9 cellular contexts compared by ENCODE assay signal in genomic region chr13:31159306-31159705, GRCh38. TPM values are rescaled to one million over a fixed set of nuclear protein-coding genes. Genes with fewer than 3 reads are reported as not detected.
DNase-seq lines count a peak whose midpoint lies in the region; ATAC-seq and TF ChIP-seq lines count a peak whose summit lies in the region.
"Had no signal": no experiment of that assay in that cellular context is flagged by ENCODE, and none has a peak within 500 bp of the region (broad histone marks: within the 10 kb centered on the region; RNA-seq: fewer than 3 reads in every experiment).

No MANE protein-coding gene starts in this region.

- no peak overlapping the region for H2AFZ ChIP-seq in KMS-11 (ENCODE audit: low read depth)
- H2AFZ ChIP-seq: parathyroid adenoma had no signal

- CTCF ChIA-PET in CD8-positive, alpha-beta memory T cell (lab: Charles Lee), result no interaction called here

- DNase-seq in CD8-positive, alpha-beta memory T cell, result no peak
- no peak for DNase-seq in activated naive CD8-positive, alpha-beta T cell treated with anti-CD3 and anti-CD28 coated beads, Interleukin-2, amount 50 U/mL, for 24 hours
- DNase-seq in mesothelial cell of epicardium (ENCODE audit: low spot score in 2 of 2, unreplicated experiment in 2 of 2) (no peak), hepatic stellate cell (ENCODE audit: low spot score) (no peak), SW 1271 (lab: John Stamatoyannopoulos, UW) (no peak)

- no peak overlapping the region for H3K9ac ChIP-seq in KMS-11
- H3K9ac ChIP-seq: parathyroid adenoma had no signal

- H4K20me1 ChIP-seq in KMS-11 (ENCODE audit: insufficient read depth), result 0 out of 2 replicates have a peak, but pooled peaks cover 19% of the 10 kb centered on the region

- no peaks in the 10 kb centered on the region for H3K27me3 ChIP-seq in CD8-positive, alpha-beta memory T cell (ENCODE audit: insufficient read depth, low read length, poor library complexity, severe bottlenecking)
- no peaks in the 10 kb centered on the region for H3K27me3 ChIP-seq in KMS-11 (ENCODE audit: insufficient read depth, low read depth)

- POLR2A ChIA-PET in CD8-positive, alpha-beta memory T cell (lab: Charles Lee), result no interaction called here

- H3K27ac Mint-ChIP-seq in CD8-positive, alpha-beta memory T cell, result peak overlapping the region in 5 of 8 donors; percentile 21 to 99 (median 29)
- peak overlapping the region; percentile 93 for H3K27ac Mint-ChIP-seq in activated naive CD8-positive, alpha-beta T cell treated with anti-CD3 and anti-CD28 coated beads, Interleukin-2, amount 50 U/mL, for 24 hours
- H3K27ac Mint-ChIP-seq in mesothelial cell of epicardium, result peak overlapping the region; percentile 63

- peaks cover 58% of the 10 kb centered on the region for H3K79me2 ChIP-seq in KMS-11 (ENCODE audit: insufficient read depth, low read depth)

- TF ChIP-seq CTCF in KMS-11 (conservative IDR thresholded peaks at IDR 0.05; ENCODE audit: low read depth, low read length), result no peak
- TF ChIP-seq CTCF in mesothelial cell of epicardium (IDR thresholded peaks at IDR 0.05; ENCODE audit: unreplicated experiment), result no peak

- H3K36me3 ChIP-seq in CD8-positive, alpha-beta memory T cell (ENCODE audit: insufficient read depth, low read length), result peaks cover 15% of the 10 kb centered on the region
- peaks cover 5% of the 10 kb centered on the region for H3K36me3 ChIP-seq in KMS-11 (ENCODE audit: insufficient read depth)

- peaks cover 41 to 51% (median 50%) of the 10 kb centered on the region in 3 donors for H3K4me1 Mint-ChIP-seq in CD8-positive, alpha-beta memory T cell
- peaks cover 50% of the 10 kb centered on the region for H3K4me1 Mint-ChIP-seq in activated naive CD8-positive, alpha-beta T cell treated with anti-CD3 and anti-CD28 coated beads, Interleukin-2, amount 50 U/mL, for 24 hours
- peaks cover 31% of the 10 kb centered on the region for H3K4me1 Mint-ChIP-seq in mesothelial cell of epicardium

- peaks cover 0 to 4% of the 10 kb centered on the region in 2 donors for H3K27me3 Mint-ChIP-seq in CD8-positive, alpha-beta memory T cell
- H3K27me3 Mint-ChIP-seq in activated naive CD8-positive, alpha-beta T cell treated with anti-CD3 and anti-CD28 coated beads, Interleukin-2, amount 50 U/mL, for 24 hours, result no peaks in the 10 kb centered on the region
- H3K27me3 Mint-ChIP-seq in mesothelial cell of epicardium (ENCODE audit: low read depth), result no peaks in the 10 kb centered on the region

- H3K4me2 ChIP-seq in KMS-11, result peak overlapping the region; percentile 96

- peaks cover 5 to 61% (median 13%) of the 10 kb centered on the region in 3 donors for H3K36me3 Mint-ChIP-seq in CD8-positive, alpha-beta memory T cell
- peaks cover 62% of the 10 kb centered on the region for H3K36me3 Mint-ChIP-seq in activated naive CD8-positive, alpha-beta T cell treated with anti-CD3 and anti-CD28 coated beads, Interleukin-2, amount 50 U/mL, for 24 hours (ENCODE audit: low read depth)
- peaks cover 14% of the 10 kb centered on the region for H3K36me3 Mint-ChIP-seq in mesothelial cell of epicardium

- H3K4me3 ChIP-seq in CD8-positive, alpha-beta memory T cell (ENCODE audit: low read length), result no peak overlapping the region
- H3K4me3 ChIP-seq in KMS-11 (IDR thresholded peaks at IDR 0.05; ENCODE audit: insufficient read depth, low read depth, low read length), result no peak overlapping the region

- no peak overlapping the region for H3K27ac ChIP-seq in CD8-positive, alpha-beta memory T cell (ENCODE audit: low read depth, low read length)
- H3K27ac ChIP-seq in KMS-11, result no peak overlapping the region
- H3K27ac ChIP-seq: parathyroid adenoma had no signal

- peaks cover 18% of the 10 kb centered on the region for H3K4me1 ChIP-seq in CD8-positive, alpha-beta memory T cell (ENCODE audit: insufficient read depth, low read length)
- H3K4me1 ChIP-seq in KMS-11 (ENCODE audit: low read depth, poor library complexity, severe bottlenecking), result peaks cover 18% of the 10 kb centered on the region
- H3K4me1 ChIP-seq: parathyroid adenoma had no signal

- H3K9me3 ChIP-seq in CD8-positive, alpha-beta memory T cell (ENCODE audit: low read length), result no peaks in the 10 kb centered on the region

- peak overlapping the region; percentile 90 to 99 (median 96) for H3K4me3 Mint-ChIP-seq in CD8-positive, alpha-beta memory T cell
- peak overlapping the region; percentile 97 for H3K4me3 Mint-ChIP-seq in activated naive CD8-positive, alpha-beta T cell treated with anti-CD3 and anti-CD28 coated beads, Interleukin-2, amount 50 U/mL, for 24 hours
- H3K4me3 Mint-ChIP-seq in mesothelial cell of epicardium, result peak overlapping the region; percentile 95

- no peak for ATAC-seq in activated naive CD8-positive, alpha-beta T cell treated with anti-CD3 and anti-CD28 coated beads, Interleukin-2, amount 50 U/mL, for 24 hours
- ATAC-seq in HG02840 (IDR thresholded peaks at IDR 0.05; ENCODE audit: low FRiP score, unreplicated experiment), result no peak
- ATAC-seq in GM21526 (IDR thresholded peaks at IDR 0.05; ENCODE audit: low FRiP score, unreplicated experiment), result no peak

- H3K9me3 Mint-ChIP-seq in CD8-positive, alpha-beta memory T cell, result no peaks in the 10 kb centered on the region
- H3K9me3 Mint-ChIP-seq in activated naive CD8-positive, alpha-beta T cell treated with anti-CD3 and anti-CD28 coated beads, Interleukin-2, amount 50 U/mL, for 24 hours, result no peaks in the 10 kb centered on the region
- no peaks in the 10 kb centered on the region for H3K9me3 Mint-ChIP-seq in mesothelial cell of epicardium

RNA-seq across cellular contexts. Expression of gene HSPH1, which starts 2.4 kb away (rescaled TPM):
- total RNA-seq in CD8-positive, alpha-beta memory T cell, result 100 to 1,000 TPM; 316 to 329 TPM
- 50.5 TPM for polyA plus RNA-seq in CD8-positive, alpha-beta memory T cell
- total RNA-seq in mesothelial cell of epicardium, result 72.1 to 75.1 TPM (median 74.8 TPM) in 3 replicates

RNA-seq across cellular contexts. Expression of gene B3GLCT, which starts 40.5 kb away (rescaled TPM):
- 1 to 10 TPM; 5.2 to 5.6 TPM for total RNA-seq in CD8-positive, alpha-beta memory T cell
- polyA plus RNA-seq in CD8-positive, alpha-beta memory T cell, result 10.4 TPM
- total RNA-seq in mesothelial cell of epicardium, result 26.0 to 28.8 TPM (median 27.2 TPM) in 3 replicates

Comparison
In these comparisons a context has a peak if more than half of its experiments do, and no peak if none do; other contexts are left out.
1. H3K27ac Mint-ChIP-seq: peak in every context shown above with its lines; median percentile 93 in activated naive CD8-positive, alpha-beta T cell treated with anti-CD3 and anti-CD28 coated beads, Interleukin-2, amount 50 U/mL, for 24 hours; 63 in mesothelial cell of epicardium; 29 in CD8-positive, alpha-beta memory T cell.